In the genomic region with DNA sequence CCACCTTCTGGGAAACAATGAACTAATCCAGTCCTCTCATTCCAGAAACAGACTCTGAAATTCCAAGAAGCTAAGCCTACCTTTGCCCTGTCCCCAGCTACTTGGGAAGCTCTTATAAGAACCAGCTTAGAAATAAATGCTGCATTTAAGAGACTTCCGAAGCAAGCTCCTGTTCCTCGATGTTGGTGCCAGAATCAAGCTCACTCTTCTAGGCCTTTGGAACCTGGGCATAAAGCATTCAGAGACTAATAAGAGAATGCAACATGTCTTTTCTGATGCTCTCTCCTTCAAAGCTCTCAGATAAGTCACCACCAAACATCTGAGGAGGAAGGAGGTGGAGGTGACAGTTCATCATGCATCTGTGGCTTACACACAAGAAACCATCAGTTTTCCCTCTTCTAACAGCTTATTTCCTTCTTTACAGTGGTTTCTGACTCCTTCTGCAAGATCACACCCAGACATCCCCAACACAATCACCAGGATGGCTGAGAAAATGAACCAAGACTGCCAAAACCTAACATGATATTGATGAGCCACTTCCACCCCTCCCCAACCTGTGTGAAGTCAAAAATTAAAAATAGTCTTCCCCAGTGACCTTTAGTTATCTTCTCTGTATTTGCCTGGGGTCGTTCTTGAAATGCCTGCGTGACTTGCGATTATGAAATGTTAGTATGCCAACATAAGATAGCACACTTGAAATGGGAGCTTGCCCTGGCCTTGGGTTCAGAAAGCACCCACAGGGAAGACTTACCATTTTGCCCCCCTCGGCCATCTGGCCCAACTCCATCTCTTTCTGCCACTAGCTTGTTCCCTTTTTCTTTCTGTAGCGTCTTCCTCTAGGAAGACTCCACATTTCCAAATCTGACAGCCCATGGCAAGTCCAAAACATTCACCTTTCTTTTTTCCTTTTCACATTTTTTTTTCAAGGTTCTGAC, we compare ENCODE assay signal across 11 cellular contexts. TPM values are rescaled to one million over a fixed set of nuclear protein-coding genes. Genes with fewer than 3 reads are reported as not detected.
DNase-seq lines count a peak whose midpoint lies in the region; ATAC-seq and TF ChIP-seq lines count a peak whose summit lies in the region.
"Had no signal": no experiment of that assay in that cellular context is flagged by ENCODE, and none has a peak within 500 bp of the region (broad histone marks: within the 10 kb centered on the region; RNA-seq: fewer than 3 reads in every experiment).

No MANE protein-coding gene starts in this region.

- ATAC-seq in activated CD8-positive, alpha-beta T cell treated with anti-CD3 and anti-CD28 coated beads, Interleukin-2, amount 10 ng/mL, durations not matched to agents 7 days and 5 days, result peak; percentile 46
- ATAC-seq in HG03097 (IDR thresholded peaks at IDR 0.05; ENCODE audit: low FRiP score, unreplicated experiment) (no peak), HG03095 (IDR thresholded peaks at IDR 0.05; ENCODE audit: unreplicated experiment) (no peak)

- peak overlapping the region; percentile 19 for H3K4me3 Mint-ChIP-seq in activated naive CD4-positive, alpha-beta T cell treated with anti-CD3 and anti-CD28 coated beads for 36 hours
- H3K4me3 Mint-ChIP-seq in activated CD8-positive, alpha-beta T cell treated with anti-CD3 and anti-CD28 coated beads, Interleukin-2, amount 10 ng/mL, durations not matched to agents 7 days and 5 days, result peak overlapping the region; percentile 60
- H3K4me3 Mint-ChIP-seq in immature natural killer cell, result peak overlapping the region; percentile 74 to 86 (median 84)

- WGBS in transverse colon (ENCODE audit: low coverage in 1 of 2), 2 donors, result 83 to 87% methylated on average over 5 to 7 of the region's 7 CpGs

- H3K27me3 ChIP-seq in transverse colon, result no peaks in the 10 kb centered on the region

- no peaks in the 10 kb centered on the region for H3K9me3 ChIP-seq in transverse colon

- TF ChIP-seq POLR2A in transverse colon (IDR thresholded peaks at IDR 0.05), result no peak

- no peak for TF ChIP-seq CTCF in transverse colon (IDR thresholded peaks at IDR 0.05)

- peaks cover 0 to 41% (median 0%) of the 10 kb centered on the region in 4 donors for H3K4me1 ChIP-seq in transverse colon

- H3K36me3 Mint-ChIP-seq in activated naive CD4-positive, alpha-beta T cell treated with anti-CD3 and anti-CD28 coated beads for 36 hours (ENCODE audit: low read depth), result peaks cover 8% of the 10 kb centered on the region
- peaks cover 73% of the 10 kb centered on the region for H3K36me3 Mint-ChIP-seq in activated CD8-positive, alpha-beta T cell treated with anti-CD3 and anti-CD28 coated beads, Interleukin-2, amount 10 ng/mL, durations not matched to agents 7 days and 5 days (ENCODE audit: low read depth)
- peaks cover 20 to 23% (median 22%) of the 10 kb centered on the region in 3 donors for H3K36me3 Mint-ChIP-seq in immature natural killer cell

- H3K9me3 Mint-ChIP-seq in activated naive CD4-positive, alpha-beta T cell treated with anti-CD3 and anti-CD28 coated beads for 36 hours, result peaks cover 2% of the 10 kb centered on the region
- no peaks in the 10 kb centered on the region for H3K9me3 Mint-ChIP-seq in activated CD8-positive, alpha-beta T cell treated with anti-CD3 and anti-CD28 coated beads, Interleukin-2, amount 10 ng/mL, durations not matched to agents 7 days and 5 days (ENCODE audit: insufficient read depth)
- H3K9me3 Mint-ChIP-seq in immature natural killer cell, result no peaks in the 10 kb centered on the region

- H3K27ac ChIP-seq in transverse colon, result peak overlapping the region; percentile 8 to 60 (median 53)

- H3K27ac Mint-ChIP-seq in activated naive CD4-positive, alpha-beta T cell treated with anti-CD3 and anti-CD28 coated beads for 36 hours, result peak overlapping the region; percentile 98
- peak overlapping the region; percentile 91 for H3K27ac Mint-ChIP-seq in activated CD8-positive, alpha-beta T cell treated with anti-CD3 and anti-CD28 coated beads, Interleukin-2, amount 10 ng/mL, durations not matched to agents 7 days and 5 days
- peak overlapping the region; percentile 84 to 99 (median 93) for H3K27ac Mint-ChIP-seq in immature natural killer cell

- H3K4me3 ChIP-seq in transverse colon, result no peak overlapping the region

- intact Hi-C loops in activated naive CD4-positive, alpha-beta T cell treated with anti-CD3 and anti-CD28 coated beads for 36 hours (cut with micrococcal nuclease), result loop anchor here (1.0 kb wide), 3 partner anchors 9 to 72 kb away; no protein-coding TSS in a partner anchor
- intact Hi-C loops in transverse colon (cut with DNase I; ENCODE audit: low total_unique reads), result loop anchor here (10.0 kb wide), 1 partner anchor 195 kb away; no protein-coding TSS in a partner anchor

- CTCF ChIA-PET in activated naive CD4-positive, alpha-beta T cell treated with anti-CD3 and anti-CD28 coated beads for 36 hours (lab: Charles Lee), result interaction anchor here (0.7 to 5.2 kb wide), 13 partner anchors 9 to 198 kb away, joined by 3 to 83 read pairs (median 3); a partner anchor contains a TSS
- CTCF ChIA-PET in activated CD8-positive, alpha-beta T cell treated with anti-CD3 and anti-CD28 coated beads, Interleukin-2, amount 10 ng/mL, durations not matched to agents 7 days and 5 days (lab: Charles Lee), result interaction anchor here (0.9 to 9.4 kb wide), 11 partner anchors 9 to 198 kb away, joined by 3 to 290 read pairs (median 5); a partner anchor contains a TSS

- H3K27me3 Mint-ChIP-seq in activated naive CD4-positive, alpha-beta T cell treated with anti-CD3 and anti-CD28 coated beads for 36 hours (ENCODE audit: low read depth), result no peaks in the 10 kb centered on the region
- no peaks in the 10 kb centered on the region for H3K27me3 Mint-ChIP-seq in activated CD8-positive, alpha-beta T cell treated with anti-CD3 and anti-CD28 coated beads, Interleukin-2, amount 10 ng/mL, durations not matched to agents 7 days and 5 days (ENCODE audit: low read depth)
- H3K27me3 Mint-ChIP-seq in immature natural killer cell (ENCODE audit: low read depth in 3 of 3), result peaks cover 2 to 21% (median 2%) of the 10 kb centered on the region in 3 donors

- H3K4me1 Mint-ChIP-seq in activated naive CD4-positive, alpha-beta T cell treated with anti-CD3 and anti-CD28 coated beads for 36 hours (ENCODE audit: low read depth), result peaks cover 84% of the 10 kb centered on the region
- peaks cover 90% of the 10 kb centered on the region for H3K4me1 Mint-ChIP-seq in activated CD8-positive, alpha-beta T cell treated with anti-CD3 and anti-CD28 coated beads, Interleukin-2, amount 10 ng/mL, durations not matched to agents 7 days and 5 days (ENCODE audit: low read depth)
- peaks cover 98 to 100% of the 10 kb centered on the region in 2 donors for H3K4me1 Mint-ChIP-seq in immature natural killer cell

- in situ Hi-C loops in transverse colon (cut with MboI; ENCODE audit: low pct_ligation_motif_present in 1 of 4, low pct_unique_long_range_greater_than_20kb in 1 of 4, low sequenced_read_pairs in 3 of 4), result loop anchor here in 2 of 4 donors (10.0 kb wide), 1 partner anchor 85 kb away; no protein-coding TSS in a partner anchor

- no peak for TF ChIP-seq EP300 in transverse colon (IDR thresholded peaks at IDR 0.05; ENCODE audit: low read depth)

- no peaks in the 10 kb centered on the region for H3K36me3 ChIP-seq in transverse colon

- DNase-seq in activated naive CD4-positive, alpha-beta T cell treated with anti-CD3 and anti-CD28 coated beads for 36 hours, result peak; percentile 57
- no peak for DNase-seq in activated naive CD4-positive, alpha-beta T cell treated with anti-CD3 and anti-CD28 coated beads, Interleukin-2, amount 50 U/mL, for 16 hours
- DNase-seq in activated CD8-positive, alpha-beta T cell treated with anti-CD3 and anti-CD28 coated beads, Interleukin-2, amount 10 ng/mL, durations not matched to agents 7 days and 5 days, result peak; percentile 49
- DNase-seq in immature natural killer cell (peak; percentile 74 to 77 (median 76)), transverse colon (no peak), NCI-H1694 treated with DMSO at 0.1 percent for 48 hours (lab: John Stamatoyannopoulos, UW) (no peak)
- DNase-seq: left cardiac atrium, NCI-H82, retina had no signal

- POLR2A ChIA-PET in activated CD8-positive, alpha-beta T cell treated with anti-CD3 and anti-CD28 coated beads, Interleukin-2, amount 10 ng/mL, durations not matched to agents 7 days and 5 days (lab: Charles Lee), result interaction anchor here (0.7 to 10.3 kb wide), 12 partner anchors 7 to 766 kb away, joined by 3 to 309 read pairs (median 5); a partner anchor contains a TSS

RNA-seq across cellular contexts. Expression of a gene that starts 11.5 kb away (rescaled TPM):
- total RNA-seq in activated naive CD4-positive, alpha-beta T cell treated with anti-CD3 and anti-CD28 coated beads for 36 hours, result 10 to 100 TPM; 36.4 to 37.7 TPM
- 100 to 1,000 TPM in 1 of 2 experiments, 10 to 100 TPM in 1; 94.6 to 101 TPM for total RNA-seq in activated CD8-positive, alpha-beta T cell treated with anti-CD3 and anti-CD28 coated beads, Interleukin-2, amount 10 ng/mL, durations not matched to agents 7 days and 5 days
- polyA plus RNA-seq in immature natural killer cell, result 100 to 1,000 TPM; 110 to 197 (median 136) TPM
- total RNA-seq in transverse colon, result 10 to 100 TPM in 1 of 4 donors, 1 to 10 TPM in 3; 2.6 to 13.2 (median 5.6) TPM

Comparison
In these comparisons a context has a peak if more than half of its experiments do, and no peak if none do; other contexts are left out.
1. DNase-seq: peak in activated naive CD4-positive, alpha-beta T cell treated with anti-CD3 and anti-CD28 coated beads for 36 hours (single experiment), activated CD8-positive, alpha-beta T cell treated with anti-CD3 and anti-CD28 coated beads, Interleukin-2, amount 10 ng/mL, durations not matched to agents 7 days and 5 days (single experiment) and immature natural killer cell (3 of 3); none in activated naive CD4-positive, alpha-beta T cell treated with anti-CD3 and anti-CD28 coated beads, Interleukin-2, amount 50 U/mL, for 16 hours (single experiment), transverse colon (single experiment) and NCI-H1694 treated with DMSO at 0.1 percent for 48 hours (single experiment).
2. H3K4me3 Mint-ChIP-seq: peak in every context shown above with its lines; median percentile 84 in immature natural killer cell; 60 in activated CD8-positive, alpha-beta T cell treated with anti-CD3 and anti-CD28 coated beads, Interleukin-2, amount 10 ng/mL, durations not matched to agents 7 days and 5 days; 19 in activated naive CD4-positive, alpha-beta T cell treated with anti-CD3 and anti-CD28 coated beads for 36 hours.
3. Peak in every context shown above with its lines, with median percentiles within 50 percentile points of each other: H3K27ac Mint-ChIP-seq.